ENCODE assay signal across 37 cellular contexts in genomic region chr12:194276-194675, GRCh38. TPM values are rescaled to one million over a fixed set of nuclear protein-coding genes. Genes with fewer than 3 reads are reported as not detected.
DNase-seq lines count a peak whose midpoint lies in the region; ATAC-seq and TF ChIP-seq lines count a peak whose summit lies in the region.
"Had no signal": no experiment of that assay in that cellular context is flagged by ENCODE, and none has a peak within 500 bp of the region (broad histone marks: within the 10 kb centered on the region; RNA-seq: fewer than 3 reads in every experiment).

No MANE protein-coding gene starts in this region.

- H3K36me3 Mint-ChIP-seq in activated naive CD8-positive, alpha-beta T cell treated with anti-CD3 and anti-CD28 coated beads, Interleukin-2, amount 50 U/mL, for 24 hours (ENCODE audit: low read depth) = no peaks in the 10 kb centered on the region
- H3K36me3 Mint-ChIP-seq in activated naive CD8-positive, alpha-beta T cell treated with anti-CD3 and anti-CD28 coated beads for 36 hours = no peaks in the 10 kb centered on the region
- no peaks in the 10 kb centered on the region for H3K36me3 Mint-ChIP-seq in chondrocyte (ENCODE audit: low read depth)
- H3K36me3 Mint-ChIP-seq: CD4-positive, alpha-beta memory T cell; CD4-positive, CD25-positive, alpha-beta regulatory T cell; CD8-positive, alpha-beta memory T cell; CD8-positive, alpha-beta T cell had no signal

- no peaks in the 10 kb centered on the region for H3K9me3 Mint-ChIP-seq in activated naive CD8-positive, alpha-beta T cell treated with anti-CD3 and anti-CD28 coated beads, Interleukin-2, amount 50 U/mL, for 24 hours
- no peaks in the 10 kb centered on the region for H3K9me3 Mint-ChIP-seq in activated naive CD8-positive, alpha-beta T cell treated with anti-CD3 and anti-CD28 coated beads for 36 hours
- no peaks in the 10 kb centered on the region for H3K9me3 Mint-ChIP-seq in chondrocyte (ENCODE audit: low read depth)
- H3K9me3 Mint-ChIP-seq: CD4-positive, alpha-beta T cell; CD8-positive, alpha-beta memory T cell; CD8-positive, alpha-beta T cell had no signal

- CTCF ChIA-PET in HEK293T (lab: Yijun Ruan, JAX) = no interaction called here

- no peak for DNase-seq in activated naive CD8-positive, alpha-beta T cell treated with anti-CD3 and anti-CD28 coated beads, Interleukin-2, amount 50 U/mL, for 24 hours
- no peak for DNase-seq in activated naive CD8-positive, alpha-beta T cell treated with anti-CD3 and anti-CD28 coated beads for 36 hours
- DNase-seq in Right ventricle myocardium inferior (ENCODE audit: missing footprints) = peak; percentile 2
- DNase-seq in left ventricle myocardium superior = no peak
- DNase-seq in chondrocyte (ENCODE audit: low spot score) = peak; percentile 56
- peak; percentile 38 for DNase-seq in spleen
- DNase-seq in NCI-H128 (lab: John Stamatoyannopoulos, UW; ENCODE audit: unreplicated experiment) = no peak
- no peak for DNase-seq in HEK293T (ENCODE audit: extremely low spot score)
- DNase-seq: 8988T; ACHN; AML-193; BE2C; C1 segment of cervical spinal cord; Caco-2; Calu3; CD4-positive, alpha-beta memory T cell; CD4-positive, alpha-beta T cell; CD4-positive, CD25-positive, alpha-beta regulatory T cell; CD8-positive, alpha-beta memory T cell; CD8-positive, alpha-beta T cell; COR-L47; DMS 273 treated with DMSO at 0.1 percent for 48 hours; DMS153; DMS53; DMS79; DMS79 treated with DMSO at 0.1 percent for 48 hours; DND-41; EL had no signal

- POLR2A ChIA-PET in HEK293T (lab: Yijun Ruan, JAX) = no interaction called here

- peaks cover 0 to 5% (median 3%) of the 10 kb centered on the region in 6 donors for H3K4me1 ChIP-seq in spleen
- H3K4me1 ChIP-seq: A549, Caco-2 had no signal

- no peak for TF ChIP-seq CTCF in chondrocyte (IDR thresholded peaks at IDR 0.05)
- TF ChIP-seq CTCF in spleen (IDR thresholded peaks at IDR 0.05 in 8 of 11, conservative IDR thresholded peaks at IDR 0.05 in 3 of 11) = no peak

- no peak overlapping the region for H3K4me3 Mint-ChIP-seq in activated naive CD8-positive, alpha-beta T cell treated with anti-CD3 and anti-CD28 coated beads, Interleukin-2, amount 50 U/mL, for 24 hours
- H3K4me3 Mint-ChIP-seq in activated naive CD8-positive, alpha-beta T cell treated with anti-CD3 and anti-CD28 coated beads for 36 hours = no peak overlapping the region
- H3K4me3 Mint-ChIP-seq in chondrocyte (ENCODE audit: unreplicated experiment) = no peak overlapping the region
- H3K4me3 Mint-ChIP-seq: B cell; CD14-positive monocyte; CD4-positive, alpha-beta memory T cell; CD4-positive, alpha-beta T cell; CD4-positive, CD25-positive, alpha-beta regulatory T cell; CD8-positive, alpha-beta T cell had no signal

- TF ChIP-seq POLR2A in spleen (IDR thresholded peaks at IDR 0.05) = no peak

- no peak overlapping the region for H3K27ac ChIP-seq in spleen
- H3K27ac ChIP-seq: 22Rv1; A549; BLaER1; BLaER1 treated with 17β-estradiol and CSF1 and Interleukin-3, amounts not matched to agents 10 nM and 100 nM; C4-2B had no signal

- no peak overlapping the region for H3K27ac Mint-ChIP-seq in activated naive CD8-positive, alpha-beta T cell treated with anti-CD3 and anti-CD28 coated beads, Interleukin-2, amount 50 U/mL, for 24 hours
- H3K27ac Mint-ChIP-seq in activated naive CD8-positive, alpha-beta T cell treated with anti-CD3 and anti-CD28 coated beads for 36 hours = no peak overlapping the region
- H3K27ac Mint-ChIP-seq in chondrocyte (ENCODE audit: unreplicated experiment) = no peak overlapping the region
- H3K27ac Mint-ChIP-seq: B cell; CD14-positive monocyte; CD4-positive, alpha-beta memory T cell; CD4-positive, alpha-beta T cell; CD4-positive, CD25-positive, alpha-beta regulatory T cell; CD8-positive, alpha-beta T cell had no signal

- intact Hi-C loops in Right ventricle myocardium inferior (cut with DNase I) = no loop called here
- intact Hi-C loops in left ventricle myocardium superior (cut with micrococcal nuclease) = no loop called here
- intact Hi-C loops in spleen (cut with DNase I; ENCODE audit: low total_unique reads) = no loop called here

- peaks cover 18% of the 10 kb centered on the region for H3K27me3 Mint-ChIP-seq in activated naive CD8-positive, alpha-beta T cell treated with anti-CD3 and anti-CD28 coated beads, Interleukin-2, amount 50 U/mL, for 24 hours
- H3K27me3 Mint-ChIP-seq in activated naive CD8-positive, alpha-beta T cell treated with anti-CD3 and anti-CD28 coated beads for 36 hours = peaks cover 18% of the 10 kb centered on the region
- H3K27me3 Mint-ChIP-seq in chondrocyte (ENCODE audit: low read depth) = peaks cover 44% of the 10 kb centered on the region

- WGBS in spleen, 5 donors = 80 to 89% (median 88%) methylated on average over 7 of the region's 7 CpGs

- no peaks in the 10 kb centered on the region for H3K4me1 Mint-ChIP-seq in activated naive CD8-positive, alpha-beta T cell treated with anti-CD3 and anti-CD28 coated beads, Interleukin-2, amount 50 U/mL, for 24 hours
- H3K4me1 Mint-ChIP-seq in activated naive CD8-positive, alpha-beta T cell treated with anti-CD3 and anti-CD28 coated beads for 36 hours = no peaks in the 10 kb centered on the region
- H3K4me1 Mint-ChIP-seq in chondrocyte (ENCODE audit: low read depth) = peaks cover 6% of the 10 kb centered on the region
- H3K4me1 Mint-ChIP-seq: B cell; CD8-positive, alpha-beta memory T cell had no signal

- peak; percentile 6 for ATAC-seq in activated naive CD8-positive, alpha-beta T cell treated with anti-CD3 and anti-CD28 coated beads, Interleukin-2, amount 50 U/mL, for 24 hours
- ATAC-seq in Right ventricle myocardium inferior = no peak
- no peak for ATAC-seq in left ventricle myocardium superior
- ATAC-seq: A549; CD8-positive, alpha-beta T cell had no signal

- H3K27me3 ChIP-seq in spleen (replicated peaks in 1 of 7) = peaks cover 0 to 81% (median 9%) of the 10 kb centered on the region in 7 donors
- H3K27me3 ChIP-seq: BE2C; BLaER1; BLaER1 treated with 17β-estradiol and CSF1 and Interleukin-3, amounts not matched to agents 10 nM and 100 nM had no signal

- H3K36me3 ChIP-seq in spleen = no peaks in the 10 kb centered on the region
- H3K36me3 ChIP-seq: BE2C; BLaER1; BLaER1 treated with 17β-estradiol and CSF1 and Interleukin-3, amounts not matched to agents 10 nM and 100 nM had no signal

- H3K4me3 ChIP-seq in spleen = no peak overlapping the region
- H3K4me3 ChIP-seq: A549; BLaER1; BLaER1 treated with 17β-estradiol and CSF1 and Interleukin-3, amounts not matched to agents 10 nM and 100 nM had no signal

- no peaks in the 10 kb centered on the region for H3K9me3 ChIP-seq in spleen
- H3K9me3 ChIP-seq: A549, BE2C, BLaER1, Caco-2 had no signal

TF ChIP-seq in HEK293T, 16 proteins besides CTCF, POLR2A, EP300 and RAD21:
- TF ChIP-seq FOXA1 (IDR thresholded peaks at IDR 0.05) (no peak), ZNF384 (IDR thresholded peaks at IDR 0.05) (no peak), FOXK2 (IDR thresholded peaks at IDR 0.05) (no peak), HDGF (IDR thresholded peaks at IDR 0.05; ENCODE audit: borderline replicate concordance) (no peak), LEF1 (IDR thresholded peaks at IDR 0.05; ENCODE audit: borderline replicate concordance) (no peak), ARNT (IDR thresholded peaks at IDR 0.05) (no peak), FOXM1 (IDR thresholded peaks at IDR 0.05; ENCODE audit: borderline replicate concordance) (no peak), NFRKB (IDR thresholded peaks at IDR 0.05) (no peak), CTBP1 (IDR thresholded peaks at IDR 0.05; ENCODE audit: borderline replicate concordance) (no peak), TARDBP (IDR thresholded peaks at IDR 0.05) (no peak), SP1 (IDR thresholded peaks at IDR 0.05) (no peak), SUZ12 (IDR thresholded peaks at IDR 0.05) (no peak), PKNOX1 (IDR thresholded peaks at IDR 0.05) (no peak)

RNA-seq across cellular contexts. Expression of gene SLC6A12, which starts 19.7 kb away (rescaled TPM):
- total RNA-seq in activated naive CD8-positive, alpha-beta T cell treated with anti-CD3 and anti-CD28 coated beads for 36 hours = not detected
- total RNA-seq in Right ventricle myocardium inferior (0.68 TPM), left ventricle myocardium superior (1.2 TPM), chondrocyte (0.42 TPM in 1 of 3 replicates, not detected in the others), spleen (1 to 10 TPM in 6 of 7 donors, under 1 TPM in 1; 0.91 to 3.1 (median 2.7) TPM)
- 1 to 10 TPM in 1 of 3 donors, under 1 TPM in 2; 0.35 to 1.2 (median 0.50) TPM for polyA plus RNA-seq in spleen
- total RNA-seq: A673; B cell; CD4-positive, alpha-beta T cell; CD4-positive, CD25-positive, alpha-beta regulatory T cell; CD8-positive, alpha-beta T cell had no signal
- polyA plus RNA-seq: BJ; CD4-positive, alpha-beta memory T cell; CD4-positive, CD25-positive, alpha-beta regulatory T cell; CD8-positive, alpha-beta memory T cell had no signal

Comparison
In these comparisons a context has a peak if more than half of its experiments do, and no peak if none do; other contexts are left out.
1. DNase-seq: peak in Right ventricle myocardium inferior (single experiment), chondrocyte (single experiment) and spleen (single experiment); none in activated naive CD8-positive, alpha-beta T cell treated with anti-CD3 and anti-CD28 coated beads, Interleukin-2, amount 50 U/mL, for 24 hours (single experiment), activated naive CD8-positive, alpha-beta T cell treated with anti-CD3 and anti-CD28 coated beads for 36 hours (single experiment), left ventricle myocardium superior (single experiment), NCI-H128 (single experiment) and HEK293T (single experiment).